Comparison of ENCODE assay signal across 14 cellular contexts in the genomic region with DNA sequence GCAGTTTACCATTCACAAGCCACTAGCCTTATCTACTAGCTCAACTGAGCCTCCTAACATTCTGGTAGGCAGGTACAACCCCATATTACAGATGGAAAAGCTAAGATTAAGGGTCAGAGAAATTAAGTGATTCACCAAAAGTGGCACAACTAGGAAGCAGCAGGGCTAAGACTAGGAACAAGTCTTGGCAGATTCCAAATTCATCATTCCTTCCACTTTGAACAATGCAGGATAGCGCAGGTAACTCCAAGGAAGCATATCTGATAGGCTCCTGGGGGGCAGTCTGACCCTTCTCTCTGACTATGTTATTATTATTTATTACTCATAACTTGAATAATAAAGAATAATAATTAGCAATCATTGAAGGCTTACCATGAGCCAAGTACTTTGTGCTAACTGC. TPM values are rescaled to one million over a fixed set of nuclear protein-coding genes. Genes with fewer than 3 reads are reported as not detected.
"Had no signal": no experiment of that assay in that cellular context is flagged by ENCODE, and none has a peak within 500 bp of the region (broad histone marks: within the 10 kb centered on the region; RNA-seq: fewer than 3 reads in every experiment).

No MANE protein-coding gene starts in this region.

- ATAC-seq: activated T-cell treated with anti-CD3 and anti-CD28 coated beads, Interleukin-2, amount 50 U/mL, for 72 hours; left lung had no signal

- DNase-seq: activated B cell treated with CpG ODN at 0.5 μM for 24 hours; activated CD4-positive, alpha-beta T cell treated with anti-CD3 and anti-CD28 coated beads, Interleukin-2, amount 50 U/mL, for 1 hour; activated T-cell treated with anti-CD3 and anti-CD28 coated beads, Interleukin-2, amount 50 U/mL, for 72 hours; cortex of kidney; effector CD8-positive, alpha-beta T cell; left lung; SHP77; stimulated activated naive CD4-positive, alpha-beta T cell treated with Interleukin-2 at 50 U/mL for 16 hours; T-helper 2 cell had no signal

- H3K27me3 ChIP-seq: left lung, neural progenitor cell, suprapubic skin had no signal

- H3K27ac Mint-ChIP-seq: activated B cell treated with CpG ODN at 0.5 μM for 24 hours; activated T-cell treated with anti-CD3 and anti-CD28 coated beads, Interleukin-2, amount 50 U/mL, for 72 hours; neural progenitor cell; type B pancreatic cell had no signal

- H3K4me3 Mint-ChIP-seq: activated B cell treated with CpG ODN at 0.5 μM for 24 hours; activated T-cell treated with anti-CD3 and anti-CD28 coated beads, Interleukin-2, amount 50 U/mL, for 72 hours; central memory CD8-positive, alpha-beta T cell; neural progenitor cell; type B pancreatic cell had no signal

- H3K9me3 ChIP-seq: left lung, suprapubic skin had no signal

- H3K36me3 ChIP-seq: neural progenitor cell had no signal

- H3K4me3 ChIP-seq: left lung, neural progenitor cell, suprapubic skin had no signal

- H2AFZ ChIP-seq: neural progenitor cell, parathyroid adenoma had no signal

- H3K9me3 Mint-ChIP-seq: activated B cell treated with CpG ODN at 0.5 μM for 24 hours; activated T-cell treated with anti-CD3 and anti-CD28 coated beads, Interleukin-2, amount 50 U/mL, for 72 hours; central memory CD8-positive, alpha-beta T cell; neural progenitor cell; type B pancreatic cell had no signal

- H3K79me2 ChIP-seq: parathyroid adenoma had no signal

- H3K27ac ChIP-seq: left lung, neural progenitor cell, parathyroid adenoma, suprapubic skin had no signal

- H3K27me3 Mint-ChIP-seq: activated B cell treated with CpG ODN at 0.5 μM for 24 hours; central memory CD8-positive, alpha-beta T cell had no signal

- H3K4me2 ChIP-seq: neural progenitor cell had no signal

- H3K4me1 ChIP-seq: neural progenitor cell, parathyroid adenoma had no signal

- H3K9ac ChIP-seq: neural progenitor cell, parathyroid adenoma had no signal

RNA-seq across cellular contexts. Expression of gene SLC4A9, which starts 22.1 kb away (rescaled TPM):
- total RNA-seq: activated B cell treated with CpG ODN at 0.5 μM for 24 hours, left lung had no signal
